In the genomic region with DNA sequence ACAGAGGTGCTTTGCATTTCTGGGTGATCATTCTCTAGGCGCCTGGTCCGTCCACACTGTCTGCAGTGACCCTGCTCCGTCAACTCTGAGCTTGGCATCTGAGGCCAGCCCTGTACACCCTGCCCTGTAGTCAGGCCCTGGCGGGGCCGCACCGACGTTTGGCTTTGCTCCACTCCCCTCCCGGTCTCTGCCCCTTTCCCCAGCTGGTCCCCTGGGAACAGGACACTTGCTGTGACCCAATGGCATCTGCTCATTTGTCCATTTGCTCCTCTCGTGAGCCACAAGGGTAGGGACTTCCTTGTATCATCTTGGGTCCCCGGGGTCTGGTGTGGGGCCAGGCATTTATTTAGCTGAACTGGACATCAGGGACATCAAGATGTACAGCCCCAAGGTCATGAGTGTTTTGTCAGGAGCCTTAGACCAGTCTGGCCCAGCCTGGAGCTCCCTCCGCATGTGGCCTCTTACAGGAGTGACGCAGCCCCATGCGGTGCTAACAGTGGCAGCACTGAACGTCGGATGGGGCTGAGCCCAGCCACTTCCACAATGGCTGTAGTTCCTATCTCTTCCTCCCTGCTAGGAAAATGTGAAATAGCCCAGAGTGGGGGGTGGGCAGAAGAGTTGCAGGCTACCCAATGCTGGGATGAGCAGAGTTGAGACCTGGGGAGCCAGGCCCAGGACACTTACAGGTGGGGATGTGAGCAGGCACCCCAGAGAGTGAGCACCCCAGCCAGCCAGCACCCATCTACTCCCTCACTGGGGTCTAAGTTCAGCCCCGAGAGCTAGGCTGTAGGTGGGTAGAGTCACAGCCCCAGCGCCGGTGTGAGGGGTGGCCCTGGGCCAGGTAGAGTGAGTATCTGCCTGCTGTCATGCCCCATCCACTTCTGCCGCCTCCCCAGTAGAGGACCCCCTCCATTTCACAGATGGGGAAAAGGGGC, we compare ENCODE assay signal across 12 cellular contexts. TPM values are rescaled to one million over a fixed set of nuclear protein-coding genes. Genes with fewer than 3 reads are reported as not detected.
DNase-seq lines count a peak whose midpoint lies in the region; ATAC-seq, FAIRE-seq and TF ChIP-seq lines count a peak whose summit lies in the region.
"Had no signal": no experiment of that assay in that cellular context is flagged by ENCODE, and none has a peak within 500 bp of the region (broad histone marks: within the 10 kb centered on the region; RNA-seq: fewer than 3 reads in every experiment).

No MANE protein-coding gene starts in this region.

- no peaks in the 10 kb centered on the region for H3K9me3 ChIP-seq in CD4-positive, CD25-positive, alpha-beta regulatory T cell (ENCODE audit: control insufficient read depth in 2 of 2, low read length in 2 of 2)
- H3K9me3 ChIP-seq in Loucy (ENCODE audit: insufficient read depth, low read depth, low read length) (no peaks in the 10 kb centered on the region), H1 (ENCODE audit: insufficient read depth in 2 of 2, low read depth in 1 of 2, low read length in 1 of 2) (no peaks in the 10 kb centered on the region; a peak in 1 of 4 replicates)

- H3K79me2 ChIP-seq in Loucy (ENCODE audit: insufficient read depth, low read length) (no peaks in the 10 kb centered on the region), H1 (ENCODE audit: control insufficient read depth in 1 of 2, insufficient read depth in 2 of 2, low read length in 2 of 2) (no peaks in the 10 kb centered on the region)

- H3K9ac ChIP-seq in Loucy (ENCODE audit: low read depth, low read length, poor library complexity, severe bottlenecking) (peak overlapping the region; percentile 40), H1 (replicated peaks in 1 of 4; ENCODE audit: extremely low read depth in 1 of 4, low read depth in 3 of 4, low read length in 3 of 4) (no peak overlapping the region)

- no peak overlapping the region for H3K27ac ChIP-seq in CD4-positive, CD25-positive, alpha-beta regulatory T cell (ENCODE audit: insufficient read depth, low read length, poor library complexity, severe bottlenecking)
- no peak overlapping the region for H3K27ac ChIP-seq in H1 (ENCODE audit: low read depth, low read length)

- FAIRE-seq in H1 (lab: Jason Lieb, UNC), result no peak
- FAIRE-seq: D721Med, GM12891 had no signal

- no peak overlapping the region for H3K23ac ChIP-seq in H1 (ENCODE audit: insufficient read length)

- peak overlapping the region; percentile 43; the same call in 1 of the 2 replicates for H4K8ac ChIP-seq in H1 (ENCODE audit: extremely low read depth, insufficient read depth, low read length)

- no peak overlapping the region for H3K56ac ChIP-seq in H1 (replicated peaks; ENCODE audit: insufficient read length, low read depth, low read length)

- no peaks in the 10 kb centered on the region for H3F3A ChIP-seq in Loucy (ENCODE audit: low read depth)

- H3K4me1 Mint-ChIP-seq in CD4-positive, CD25-positive, alpha-beta regulatory T cell, result peaks cover 0 to 76% (median 24%) of the 10 kb centered on the region in 4 donors
- peaks cover 25 to 82% (median 71%) of the 10 kb centered on the region in 4 donors for H3K4me1 Mint-ChIP-seq in naive thymus-derived CD8-positive, alpha-beta T cell

- DNase-seq in CD4-positive, CD25-positive, alpha-beta regulatory T cell, result no peak
- DNase-seq in H1 (ENCODE audit: low read depth in 1 of 2, low spot score in 2 of 2) (no peak), activated gamma-delta T cell (lab: John Stamatoyannopoulos, UW) (no peak), NCI-H1048 (lab: John Stamatoyannopoulos, UW) (no peak)
- peak in 1 of 10 donors; percentile 51 for DNase-seq in naive thymus-derived CD8-positive, alpha-beta T cell
- DNase-seq: NCI-H1092, NCI-H82 had no signal

- H3K4me3 ChIP-seq in CD4-positive, CD25-positive, alpha-beta regulatory T cell (ENCODE audit: low read depth, low read length), result no peak overlapping the region
- H3K4me3 ChIP-seq in Loucy (ENCODE audit: low read length, poor library complexity, severe bottlenecking), result no peak overlapping the region
- no peak overlapping the region for H3K4me3 ChIP-seq in H1 (ENCODE audit: extremely low read depth in 1 of 4, insufficient read depth in 2 of 4, low read depth in 3 of 4, low read length in 4 of 4)

- 0 out of 2 replicates have a peak, but pooled peaks cover 2% of the 10 kb centered on the region for H3K79me1 ChIP-seq in H1 (ENCODE audit: low read depth, low read length)

- H4K5ac ChIP-seq in H1 (ENCODE audit: insufficient read length, low read depth, low read length), result no peak overlapping the region

- peaks cover 53% of the 10 kb centered on the region for H3K4me1 ChIP-seq in CD4-positive, CD25-positive, alpha-beta regulatory T cell (ENCODE audit: control insufficient read depth, insufficient read depth, low read length, poor library complexity, severe bottlenecking)
- peaks cover 28% of the 10 kb centered on the region for H3K4me1 ChIP-seq in Loucy (ENCODE audit: insufficient read depth, low read length, poor library complexity, severe bottlenecking)
- H3K4me1 ChIP-seq in H1 (replicated peaks in 1 of 4; ENCODE audit: control insufficient read depth in 3 of 4, insufficient read depth in 4 of 4, low read length in 3 of 4), result peaks cover 0 to 24% (median 13%) of the 10 kb centered on the region in 4 experiments; a peak in 6 of 7 replicates

- no peak for ATAC-seq in CD4-positive, CD25-positive, alpha-beta regulatory T cell (ENCODE audit: low read depth in 2 of 2)
- peak in 1 of 2 donors; percentile 20 for ATAC-seq in naive thymus-derived CD8-positive, alpha-beta T cell
- ATAC-seq in GM18517 (IDR thresholded peaks at IDR 0.05; ENCODE audit: unreplicated experiment) (no peak), HG03378 (IDR thresholded peaks at IDR 0.05; ENCODE audit: unreplicated experiment) (no peak)

- H3K9me2 ChIP-seq in Loucy (replicated peaks; ENCODE audit: low read depth, low read length), result no peaks in the 10 kb centered on the region

- peak overlapping the region; percentile 41 to 74 (median 68) for H3K4me3 Mint-ChIP-seq in CD4-positive, CD25-positive, alpha-beta regulatory T cell
- H3K4me3 Mint-ChIP-seq in naive thymus-derived CD8-positive, alpha-beta T cell, result peak overlapping the region in 3 of 10 donors; percentile 30 to 71 (median 45)

- H2AFZ ChIP-seq in Loucy (ENCODE audit: low read length) (peak overlapping the region; percentile 4; the same call in 1 of the 2 replicates), H1 (ENCODE audit: low read length) (no peak overlapping the region)

- peak overlapping the region; percentile 30 for H3K4me2 ChIP-seq in Loucy (ENCODE audit: low read depth, low read length, poor library complexity, severe bottlenecking)
- H3K4me2 ChIP-seq in H1 (ENCODE audit: insufficient read depth in 1 of 2, low read depth in 2 of 2, low read length in 2 of 2), result no peak overlapping the region

- H4K20me1 ChIP-seq in Loucy (ENCODE audit: insufficient read depth, low read length, poor library complexity, severe bottlenecking) (no peaks in the 10 kb centered on the region), H1 (replicated peaks in 1 of 2; ENCODE audit: control insufficient read depth in 1 of 2, insufficient read depth in 2 of 2, low read length in 2 of 2) (peaks cover 2 to 3% of the 10 kb centered on the region in 2 experiments)

- TF ChIP-seq CTCF in Loucy (conservative IDR thresholded peaks at IDR 0.05; ENCODE audit: low read length) (no peak), H1 (IDR thresholded peaks at IDR 0.05; ENCODE audit: control extremely low read depth in 1 of 3, insufficient read depth in 1 of 3, low read depth in 1 of 3, low read length in 3 of 3) (no peak)

- no peak overlapping the region for H2BK120ac ChIP-seq in H1 (replicated peaks; ENCODE audit: low read depth, low read length)

- TF ChIP-seq RAD21 in H1 (IDR thresholded peaks at IDR 0.05 in 1 of 2, conservative IDR thresholded peaks at IDR 0.05 in 1 of 2; ENCODE audit: low read depth in 2 of 2, low read length in 2 of 2), result no peak

- peak overlapping the region; percentile 75; the same call in 1 of the 2 replicates for H2BK15ac ChIP-seq in H1 (ENCODE audit: low read length)

- no peaks in the 10 kb centered on the region for H3K36me3 Mint-ChIP-seq in CD4-positive, CD25-positive, alpha-beta regulatory T cell
- no peaks in the 10 kb centered on the region for H3K36me3 Mint-ChIP-seq in naive thymus-derived CD8-positive, alpha-beta T cell

- H3K36me3 ChIP-seq in CD4-positive, CD25-positive, alpha-beta regulatory T cell (ENCODE audit: control insufficient read depth, insufficient read depth, low read length), result no peaks in the 10 kb centered on the region
- H3K36me3 ChIP-seq in Loucy (ENCODE audit: insufficient read depth, low read length) (no peaks in the 10 kb centered on the region), H1 (ENCODE audit: control insufficient read depth in 2 of 4, insufficient read depth in 4 of 4, low read length in 3 of 4) (no peaks in the 10 kb centered on the region)

- no peaks in the 10 kb centered on the region for H3K27me3 ChIP-seq in CD4-positive, CD25-positive, alpha-beta regulatory T cell (ENCODE audit: control insufficient read depth, insufficient read depth, low read length)
- H3K27me3 ChIP-seq in Loucy (ENCODE audit: insufficient read depth, low read length, poor library complexity, severe bottlenecking) (no peaks in the 10 kb centered on the region), H1 (replicated peaks in 1 of 4; ENCODE audit: control insufficient read depth in 3 of 4, extremely low read depth in 1 of 4, insufficient read depth in 3 of 4, low read length in 3 of 4) (peaks cover 0 to 19% (median 12%) of the 10 kb centered on the region in 4 experiments; a peak in 5 of 7 replicates)

- TF ChIP-seq EP300 in H1 (IDR thresholded peaks at IDR 0.05; ENCODE audit: borderline replicate concordance in 1 of 2, low read depth in 2 of 2, low read length in 2 of 2), result no peak

- H3K23me2 ChIP-seq in H1 (ENCODE audit: low read depth, low read length), result no peaks in the 10 kb centered on the region; the same call in 1 of the 2 replicates

- no peaks in the 10 kb centered on the region for H3K27me3 Mint-ChIP-seq in CD4-positive, CD25-positive, alpha-beta regulatory T cell
- H3K27me3 Mint-ChIP-seq in naive thymus-derived CD8-positive, alpha-beta T cell, result no peaks in the 10 kb centered on the region

- H2BK20ac ChIP-seq in H1 (ENCODE audit: low read length), result peak overlapping the region; percentile 40; the same call in 1 of the 2 replicates

- peaks cover 0 to 2% (median 0%) of the 10 kb centered on the region in 7 donors for H3K9me3 Mint-ChIP-seq in CD4-positive, CD25-positive, alpha-beta regulatory T cell
- H3K9me3 Mint-ChIP-seq in naive thymus-derived CD8-positive, alpha-beta T cell, result peaks cover 0 to 1% (median 0%) of the 10 kb centered on the region in 9 donors

- no peak overlapping the region for H2BK5ac ChIP-seq in H1 (ENCODE audit: low read depth, low read length)

- peak overlapping the region; percentile 39; the same call in 1 of the 2 replicates for H2BK12ac ChIP-seq in H1 (ENCODE audit: low read depth, low read length)

- H3K14ac ChIP-seq in H1 (ENCODE audit: insufficient read length), result no peak overlapping the region

- no peak overlapping the region for H3K4ac ChIP-seq in H1 (replicated peaks; ENCODE audit: insufficient read length, low read depth, low read length)

- no peak overlapping the region for H2AK5ac ChIP-seq in H1 (ENCODE audit: low read depth, low read length)

- POLR2A ChIA-PET in H1 (lab: Charles Lee; ENCODE audit: partially characterized antibody), result interaction anchor here (0.6 to 2.6 kb wide), 6 partner anchors 11 to 38 kb away, joined by 3 to 10 read pairs (median 6); no protein-coding TSS in a partner anchor
- POLR2A ChIA-PET in naive thymus-derived CD8-positive, alpha-beta T cell (lab: Charles Lee), result interaction anchor here (1.1 to 1.5 kb wide), 3 partner anchors 9 to 45 kb away, joined by 3 read pairs; a partner anchor contains a TSS

- H3K18ac ChIP-seq in H1 (ENCODE audit: extremely low read depth, low read length), result no peak overlapping the region

- CTCF ChIA-PET in H1 (lab: Charles Lee; ENCODE audit: partially characterized antibody), result interaction anchor here (0.8 to 1.5 kb wide), 3 partner anchors 10 to 33 kb away, joined by 3 to 5 read pairs (median 3); no protein-coding TSS in a partner anchor

- peak overlapping the region; percentile 16 to 85 (median 76) for H3K27ac Mint-ChIP-seq in CD4-positive, CD25-positive, alpha-beta regulatory T cell
- H3K27ac Mint-ChIP-seq in naive thymus-derived CD8-positive, alpha-beta T cell, result peak overlapping the region in 9 of 10 donors; percentile 49 to 90 (median 78)

- H4K91ac ChIP-seq in H1 (replicated peaks; ENCODE audit: insufficient read length, low read length), result peak overlapping the region; percentile 41

- no peak for TF ChIP-seq POLR2A in H1 (IDR thresholded peaks at IDR 0.05; ENCODE audit: control extremely low read depth in 1 of 2, low read depth in 2 of 2, low read length in 2 of 2)

- 79% methylated on average over 19 of the region's 19 CpGs; no CpG with 5 or more reads in 1 of the 2 experiments for WGBS in H1 (ENCODE audit: extremely low coverage in 1 of 2, insufficient coverage in 1 of 2, insufficient read length in 1 of 2, insufficient replicate concordance in 2 of 2, low coverage in 1 of 2, low lambda C conversion rate in 2 of 2, missing lambda C conversion rate in 1 of 2), 2 experiments

RNA-seq across cellular contexts. Expression of a gene that starts 2.0 kb away (rescaled TPM):
- 61.7 TPM for total RNA-seq in CD4-positive, CD25-positive, alpha-beta regulatory T cell
- polyA plus RNA-seq in CD4-positive, CD25-positive, alpha-beta regulatory T cell, result 1 to 10 TPM; 7.6 to 8.6 (median 8.4) TPM
- 31.4 and 32.4 TPM in 2 replicates for total RNA-seq in H1 (2021; fragmentation: NEBNext Ultra II Directional; extraction: Animal tissue kit (Norgen Biotek cat#: 25700))
- polyA plus RNA-seq in H1 (2011; rRNA removed), result 27.4 and 45.8 TPM in 2 replicates
- polyA plus RNA-seq in H1 (2011; cell fraction: cytosol; rRNA removed), result 29.6 TPM
- polyA plus RNA-seq in H1 (2011; cell fraction: nucleus; rRNA removed), result 119 TPM
- 18.2 to 28.4 TPM (median 24.8 TPM) in 4 replicates for polyA plus RNA-seq in H1 (2012, experiment 1 of 2)
- 13.6 TPM for polyA plus RNA-seq in H1 (2012, experiment 2 of 2)
- 19.6 TPM for polyA plus RNA-seq in H1 (2013, experiment 1 of 2)
- polyA plus RNA-seq in H1 (2013, experiment 2 of 2), result 18.1 TPM
- polyA minus RNA-seq in H1 (2011; rRNA and poly(A)+ RNA removed), result 52.4 and 64.8 TPM in 2 replicates
- 25.8 TPM for polyA minus RNA-seq in H1 (2011; cell fraction: cytosol; rRNA and poly(A)+ RNA removed)
- 51.1 TPM for polyA minus RNA-seq in H1 (2011; cell fraction: nucleus; rRNA and poly(A)+ RNA removed)
- total RNA-seq in naive thymus-derived CD8-positive, alpha-beta T cell, result 10 to 100 TPM; 27.8 to 28.3 TPM
- polyA plus RNA-seq in naive thymus-derived CD8-positive, alpha-beta T cell, result 10 to 100 TPM in 1 of 3 donors, 1 to 10 TPM in 2; 4.8 to 10.8 (median 5.4) TPM

RNA-seq across cellular contexts. Expression of a gene that starts 34.7 kb away (rescaled TPM):
- total RNA-seq in CD4-positive, CD25-positive, alpha-beta regulatory T cell, result 87.7 TPM
- 10 to 100 TPM; 43.9 to 53.3 (median 50.9) TPM for polyA plus RNA-seq in CD4-positive, CD25-positive, alpha-beta regulatory T cell
- 36.2 and 37.7 TPM in 2 replicates for total RNA-seq in H1 (2021; fragmentation: NEBNext Ultra II Directional; extraction: Animal tissue kit (Norgen Biotek cat#: 25700))
- 23.7 and 35.7 TPM in 2 replicates for polyA plus RNA-seq in H1 (2011; rRNA removed)
- polyA plus RNA-seq in H1 (2011; cell fraction: cytosol; rRNA removed), result 41.8 TPM
- 54.1 TPM for polyA plus RNA-seq in H1 (2011; cell fraction: nucleus; rRNA removed)
- polyA plus RNA-seq in H1 (2012, experiment 1 of 2), result 26.4 to 39.9 TPM (median 39.1 TPM) in 4 replicates
- polyA plus RNA-seq in H1 (2012, experiment 2 of 2), result 29.2 TPM
- 21.6 TPM for polyA plus RNA-seq in H1 (2013, experiment 1 of 2)
- polyA plus RNA-seq in H1 (2013, experiment 2 of 2), result 23.2 TPM
- polyA minus RNA-seq in H1 (2011; rRNA and poly(A)+ RNA removed), result 7.9 and 15.5 TPM in 2 replicates
- polyA minus RNA-seq in H1 (2011; cell fraction: cytosol; rRNA and poly(A)+ RNA removed), result 13.5 TPM
- 19.3 TPM for polyA minus RNA-seq in H1 (2011; cell fraction: nucleus; rRNA and poly(A)+ RNA removed)
- 10 to 100 TPM; 48.1 to 48.4 TPM for total RNA-seq in naive thymus-derived CD8-positive, alpha-beta T cell
- polyA plus RNA-seq in naive thymus-derived CD8-positive, alpha-beta T cell, result 10 to 100 TPM; 34.2 to 52.5 (median 43.5) TPM

RNA-seq across cellular contexts. Expression of a gene that starts 52.8 kb away (rescaled TPM):
- total RNA-seq in CD4-positive, CD25-positive, alpha-beta regulatory T cell, result 242 TPM
- polyA plus RNA-seq in CD4-positive, CD25-positive, alpha-beta regulatory T cell, result 100 to 1,000 TPM; 142 to 151 (median 145) TPM
- total RNA-seq in H1 (2021; fragmentation: NEBNext Ultra II Directional; extraction: Animal tissue kit (Norgen Biotek cat#: 25700)), result 132 and 143 TPM in 2 replicates
- polyA plus RNA-seq in H1 (2011; rRNA removed), result 113 and 219 TPM in 2 replicates
- 94.0 TPM for polyA plus RNA-seq in H1 (2011; cell fraction: cytosol; rRNA removed)
- polyA plus RNA-seq in H1 (2011; cell fraction: nucleus; rRNA removed), result 253 TPM
- polyA plus RNA-seq in H1 (2012, experiment 1 of 2), result 98.4 to 131 TPM (median 126 TPM) in 4 replicates
- polyA plus RNA-seq in H1 (2012, experiment 2 of 2), result 79.3 TPM
- 150 TPM for polyA plus RNA-seq in H1 (2013, experiment 1 of 2)
- polyA plus RNA-seq in H1 (2013, experiment 2 of 2), result 143 TPM
- 76.5 and 77.9 TPM in 2 replicates for polyA minus RNA-seq in H1 (2011; rRNA and poly(A)+ RNA removed)
- polyA minus RNA-seq in H1 (2011; cell fraction: cytosol; rRNA and poly(A)+ RNA removed), result 51.5 TPM
- 72.5 TPM for polyA minus RNA-seq in H1 (2011; cell fraction: nucleus; rRNA and poly(A)+ RNA removed)
- 100 to 1,000 TPM; 302 to 309 TPM for total RNA-seq in naive thymus-derived CD8-positive, alpha-beta T cell
- polyA plus RNA-seq in naive thymus-derived CD8-positive, alpha-beta T cell, result 100 to 1,000 TPM; 129 to 151 (median 150) TPM
